Comparison of ENCODE assay signal across 2 cellular contexts in the genomic region with DNA sequence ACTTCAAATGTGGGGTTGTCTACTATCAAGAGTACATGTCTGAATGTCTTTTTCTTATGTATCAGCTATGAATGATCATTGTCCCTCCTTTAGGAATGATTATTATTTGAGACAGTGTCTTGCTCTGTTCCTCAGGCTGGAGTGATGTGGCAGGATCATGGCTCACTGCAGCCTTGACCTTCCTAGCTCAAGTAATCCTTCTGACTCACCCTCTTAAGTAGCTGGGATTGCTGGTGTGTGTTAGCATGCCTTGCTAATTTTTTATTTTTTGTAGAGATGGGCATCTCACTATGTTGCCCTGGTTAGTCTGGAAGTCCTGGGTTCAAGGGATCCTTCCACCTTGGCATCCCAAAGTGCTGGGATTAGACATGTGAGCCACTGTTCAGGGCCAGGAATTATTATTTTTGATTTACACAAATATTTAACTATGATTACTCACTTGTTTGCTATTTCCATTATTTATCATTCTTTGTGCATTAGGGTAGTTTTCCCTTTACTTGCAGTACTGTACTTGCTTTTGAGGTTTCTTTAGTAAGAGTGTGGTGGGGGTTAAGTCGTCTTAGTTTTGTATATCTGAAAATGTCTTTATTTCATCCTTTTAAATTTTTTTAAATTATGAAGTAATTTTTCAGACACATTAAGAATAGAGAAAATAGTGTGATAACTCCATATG.
TF ChIP-seq lines count a peak whose summit lies in the region.

No MANE protein-coding gene starts in this region.

TF ChIP-seq in A549, 52 proteins besides CTCF, POLR2A, EP300 and RAD21 (continued from another document):
- TF ChIP-seq, protein P1, sequence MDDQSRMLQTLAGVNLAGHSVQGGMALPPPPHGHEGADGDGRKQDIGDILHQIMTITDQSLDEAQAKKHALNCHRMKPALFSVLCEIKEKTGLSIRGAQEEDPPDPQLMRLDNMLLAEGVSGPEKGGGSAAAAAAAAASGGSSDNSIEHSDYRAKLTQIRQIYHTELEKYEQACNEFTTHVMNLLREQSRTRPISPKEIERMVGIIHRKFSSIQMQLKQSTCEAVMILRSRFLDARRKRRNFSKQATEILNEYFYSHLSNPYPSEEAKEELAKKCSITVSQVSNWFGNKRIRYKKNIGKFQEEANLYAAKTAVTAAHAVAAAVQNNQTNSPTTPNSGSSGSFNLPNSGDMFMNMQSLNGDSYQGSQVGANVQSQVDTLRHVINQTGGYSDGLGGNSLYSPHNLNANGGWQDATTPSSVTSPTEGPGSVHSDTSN (IDR thresholded peaks at IDR 0.05): no peak
- no peak for TF ChIP-seq MYC (IDR thresholded peaks at IDR 0.05; ENCODE audit: borderline replicate concordance, low read length)
- no peak for TF ChIP-seq HOXB13 (CRISPR knock-in tag; IDR thresholded peaks at IDR 0.05; ENCODE audit: low read depth)
- TF ChIP-seq, protein P2, sequence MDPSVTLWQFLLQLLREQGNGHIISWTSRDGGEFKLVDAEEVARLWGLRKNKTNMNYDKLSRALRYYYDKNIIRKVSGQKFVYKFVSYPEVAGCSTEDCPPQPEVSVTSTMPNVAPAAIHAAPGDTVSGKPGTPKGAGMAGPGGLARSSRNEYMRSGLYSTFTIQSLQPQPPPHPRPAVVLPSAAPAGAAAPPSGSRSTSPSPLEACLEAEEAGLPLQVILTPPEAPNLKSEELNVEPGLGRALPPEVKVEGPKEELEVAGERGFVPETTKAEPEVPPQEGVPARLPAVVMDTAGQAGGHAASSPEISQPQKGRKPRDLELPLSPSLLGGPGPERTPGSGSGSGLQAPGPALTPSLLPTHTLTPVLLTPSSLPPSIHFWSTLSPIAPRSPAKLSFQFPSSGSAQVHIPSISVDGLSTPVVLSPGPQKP (IDR thresholded peaks at IDR 0.05; ENCODE audit: low read depth, low read length): no peak
- no peak for TF ChIP-seq HEYL (CRISPR knock-in tag; IDR thresholded peaks at IDR 0.05)
- no peak for TF ChIP-seq MAX (IDR thresholded peaks at IDR 0.05)
- TF ChIP-seq HOXA7 (CRISPR knock-in tag; IDR thresholded peaks at IDR 0.05): no peak
- TF ChIP-seq, protein P3, sequence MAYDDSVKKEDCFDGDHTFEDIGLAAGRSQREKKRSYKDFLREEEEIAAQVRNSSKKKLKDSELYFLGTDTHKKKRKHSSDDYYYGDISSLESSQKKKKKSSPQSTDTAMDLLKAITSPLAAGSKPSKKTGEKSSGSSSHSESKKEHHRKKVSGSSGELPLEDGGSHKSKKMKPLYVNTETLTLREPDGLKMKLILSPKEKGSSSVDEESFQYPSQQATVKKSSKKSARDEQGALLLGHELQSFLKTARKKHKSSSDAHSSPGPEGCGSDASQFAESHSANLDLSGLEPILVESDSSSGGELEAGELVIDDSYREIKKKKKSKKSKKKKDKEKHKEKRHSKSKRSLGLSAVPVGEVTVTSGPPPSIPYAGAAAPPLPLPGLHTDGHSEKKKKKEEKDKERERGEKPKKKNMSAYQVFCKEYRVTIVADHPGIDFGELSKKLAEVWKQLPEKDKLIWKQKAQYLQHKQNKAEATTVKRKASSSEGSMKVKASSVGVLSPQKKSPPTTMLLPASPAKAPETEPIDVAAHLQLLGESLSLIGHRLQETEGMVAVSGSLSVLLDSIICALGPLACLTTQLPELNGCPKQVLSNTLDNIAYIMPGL (CRISPR knock-in tag; IDR thresholded peaks at IDR 0.05; ENCODE audit: borderline replicate concordance): no peak
- TF ChIP-seq ESRRA (IDR thresholded peaks at IDR 0.05; ENCODE audit: borderline replicate concordance, low read length): no peak
- no peak for TF ChIP-seq KDM5A (IDR thresholded peaks at IDR 0.05)
- TF ChIP-seq RCOR1 (IDR thresholded peaks at IDR 0.05; ENCODE audit: low read depth, low read length): no peak
- no peak for TF ChIP-seq GATA3 (IDR thresholded peaks at IDR 0.05; ENCODE audit: borderline replicate concordance)
- no peak for TF ChIP-seq EHF (CRISPR knock-in tag; IDR thresholded peaks at IDR 0.05)

TF ChIP-seq in GM23338, 12 proteins besides CTCF, POLR2A, EP300 and RAD21 (continued from another document):
- TF ChIP-seq, protein P4, sequence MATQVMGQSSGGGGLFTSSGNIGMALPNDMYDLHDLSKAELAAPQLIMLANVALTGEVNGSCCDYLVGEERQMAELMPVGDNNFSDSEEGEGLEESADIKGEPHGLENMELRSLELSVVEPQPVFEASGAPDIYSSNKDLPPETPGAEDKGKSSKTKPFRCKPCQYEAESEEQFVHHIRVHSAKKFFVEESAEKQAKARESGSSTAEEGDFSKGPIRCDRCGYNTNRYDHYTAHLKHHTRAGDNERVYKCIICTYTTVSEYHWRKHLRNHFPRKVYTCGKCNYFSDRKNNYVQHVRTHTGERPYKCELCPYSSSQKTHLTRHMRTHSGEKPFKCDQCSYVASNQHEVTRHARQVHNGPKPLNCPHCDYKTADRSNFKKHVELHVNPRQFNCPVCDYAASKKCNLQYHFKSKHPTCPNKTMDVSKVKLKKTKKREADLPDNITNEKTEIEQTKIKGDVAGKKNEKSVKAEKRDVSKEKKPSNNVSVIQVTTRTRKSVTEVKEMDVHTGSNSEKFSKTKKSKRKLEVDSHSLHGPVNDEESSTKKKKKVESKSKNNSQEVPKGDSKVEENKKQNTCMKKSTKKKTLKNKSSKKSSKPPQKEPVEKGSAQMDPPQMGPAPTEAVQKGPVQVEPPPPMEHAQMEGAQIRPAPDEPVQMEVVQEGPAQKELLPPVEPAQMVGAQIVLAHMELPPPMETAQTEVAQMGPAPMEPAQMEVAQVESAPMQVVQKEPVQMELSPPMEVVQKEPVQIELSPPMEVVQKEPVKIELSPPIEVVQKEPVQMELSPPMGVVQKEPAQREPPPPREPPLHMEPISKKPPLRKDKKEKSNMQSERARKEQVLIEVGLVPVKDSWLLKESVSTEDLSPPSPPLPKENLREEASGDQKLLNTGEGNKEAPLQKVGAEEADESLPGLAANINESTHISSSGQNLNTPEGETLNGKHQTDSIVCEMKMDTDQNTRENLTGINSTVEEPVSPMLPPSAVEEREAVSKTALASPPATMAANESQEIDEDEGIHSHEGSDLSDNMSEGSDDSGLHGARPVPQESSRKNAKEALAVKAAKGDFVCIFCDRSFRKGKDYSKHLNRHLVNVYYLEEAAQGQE (IDR thresholded peaks at IDR 0.05; ENCODE audit: unreplicated experiment): no peak
- TF ChIP-seq POLR2AphosphoS5 (IDR thresholded peaks at IDR 0.05; ENCODE audit: low read depth): no peak
- no peak for TF ChIP-seq ETS1 (IDR thresholded peaks at IDR 0.05)
- TF ChIP-seq, protein P5, sequence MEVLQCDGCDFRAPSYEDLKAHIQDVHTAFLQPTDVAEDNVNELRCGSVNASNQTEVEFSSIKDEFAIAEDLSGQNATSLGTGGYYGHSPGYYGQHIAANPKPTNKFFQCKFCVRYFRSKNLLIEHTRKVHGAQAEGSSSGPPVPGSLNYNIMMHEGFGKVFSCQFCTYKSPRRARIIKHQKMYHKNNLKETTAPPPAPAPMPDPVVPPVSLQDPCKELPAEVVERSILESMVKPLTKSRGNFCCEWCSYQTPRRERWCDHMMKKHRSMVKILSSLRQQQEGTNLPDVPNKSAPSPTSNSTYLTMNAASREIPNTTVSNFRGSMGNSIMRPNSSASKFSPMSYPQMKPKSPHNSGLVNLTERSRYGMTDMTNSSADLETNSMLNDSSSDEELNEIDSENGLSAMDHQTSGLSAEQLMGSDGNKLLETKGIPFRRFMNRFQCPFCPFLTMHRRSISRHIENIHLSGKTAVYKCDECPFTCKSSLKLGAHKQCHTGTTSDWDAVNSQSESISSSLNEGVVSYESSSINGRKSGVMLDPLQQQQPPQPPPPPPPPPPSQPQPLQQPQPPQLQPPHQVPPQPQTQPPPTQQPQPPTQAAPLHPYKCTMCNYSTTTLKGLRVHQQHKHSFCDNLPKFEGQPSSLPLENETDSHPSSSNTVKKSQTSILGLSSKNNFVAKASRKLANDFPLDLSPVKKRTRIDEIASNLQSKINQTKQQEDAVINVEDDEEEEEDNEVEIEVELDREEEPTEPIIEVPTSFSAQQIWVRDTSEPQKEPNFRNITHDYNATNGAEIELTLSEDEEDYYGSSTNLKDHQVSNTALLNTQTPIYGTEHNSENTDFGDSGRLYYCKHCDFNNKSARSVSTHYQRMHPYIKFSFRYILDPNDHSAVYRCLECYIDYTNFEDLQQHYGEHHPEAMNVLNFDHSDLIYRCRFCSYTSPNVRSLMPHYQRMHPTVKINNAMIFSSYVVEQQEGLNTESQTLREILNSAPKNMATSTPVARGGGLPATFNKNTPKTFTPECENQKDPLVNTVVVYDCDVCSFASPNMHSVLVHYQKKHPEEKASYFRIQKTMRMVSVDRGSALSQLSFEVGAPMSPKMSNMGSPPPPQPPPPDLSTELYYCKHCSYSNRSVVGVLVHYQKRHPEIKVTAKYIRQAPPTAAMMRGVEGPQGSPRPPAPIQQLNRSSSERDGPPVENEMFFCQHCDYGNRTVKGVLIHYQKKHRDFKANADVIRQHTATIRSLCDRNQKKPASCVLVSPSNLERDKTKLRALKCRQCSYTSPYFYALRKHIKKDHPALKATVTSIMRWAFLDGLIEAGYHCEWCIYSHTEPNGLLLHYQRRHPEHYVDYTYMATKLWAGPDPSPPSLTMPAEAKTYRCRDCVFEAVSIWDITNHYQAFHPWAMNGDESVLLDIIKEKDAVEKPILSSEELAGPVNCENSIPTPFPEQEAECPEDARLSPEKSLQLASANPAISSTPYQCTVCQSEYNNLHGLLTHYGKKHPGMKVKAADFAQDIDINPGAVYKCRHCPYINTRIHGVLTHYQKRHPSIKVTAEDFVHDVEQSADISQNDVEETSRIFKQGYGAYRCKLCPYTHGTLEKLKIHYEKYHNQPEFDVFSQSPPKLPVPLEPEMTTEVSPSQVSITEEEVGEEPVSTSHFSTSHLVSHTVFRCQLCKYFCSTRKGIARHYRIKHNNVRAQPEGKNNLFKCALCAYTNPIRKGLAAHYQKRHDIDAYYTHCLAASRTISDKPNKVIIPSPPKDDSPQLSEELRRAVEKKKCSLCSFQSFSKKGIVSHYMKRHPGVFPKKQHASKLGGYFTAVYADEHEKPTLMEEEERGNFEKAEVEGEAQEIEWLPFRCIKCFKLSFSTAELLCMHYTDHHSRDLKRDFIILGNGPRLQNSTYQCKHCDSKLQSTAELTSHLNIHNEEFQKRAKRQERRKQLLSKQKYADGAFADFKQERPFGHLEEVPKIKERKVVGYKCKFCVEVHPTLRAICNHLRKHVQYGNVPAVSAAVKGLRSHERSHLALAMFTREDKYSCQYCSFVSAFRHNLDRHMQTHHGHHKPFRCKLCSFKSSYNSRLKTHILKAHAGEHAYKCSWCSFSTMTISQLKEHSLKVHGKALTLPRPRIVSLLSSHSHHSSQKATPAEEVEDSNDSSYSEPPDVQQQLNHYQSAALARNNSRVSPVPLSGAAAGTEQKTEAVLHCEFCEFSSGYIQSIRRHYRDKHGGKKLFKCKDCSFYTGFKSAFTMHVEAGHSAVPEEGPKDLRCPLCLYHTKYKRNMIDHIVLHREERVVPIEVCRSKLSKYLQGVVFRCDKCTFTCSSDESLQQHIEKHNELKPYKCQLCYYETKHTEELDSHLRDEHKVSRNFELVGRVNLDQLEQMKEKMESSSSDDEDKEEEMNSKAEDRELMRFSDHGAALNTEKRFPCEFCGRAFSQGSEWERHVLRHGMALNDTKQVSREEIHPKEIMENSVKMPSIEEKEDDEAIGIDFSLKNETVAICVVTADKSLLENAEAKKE (CRISPR knock-in tag; IDR thresholded peaks at IDR 0.05): no peak
- TF ChIP-seq JUNB (IDR thresholded peaks at IDR 0.05; ENCODE audit: unreplicated experiment): no peak
- TF ChIP-seq STAT1 (IDR thresholded peaks at IDR 0.05; ENCODE audit: unreplicated experiment): no peak
- no peak for TF ChIP-seq EZH2 (IDR thresholded peaks at IDR 0.05; ENCODE audit: low read depth, unreplicated experiment)
- no peak for TF ChIP-seq CREB1 (CRISPR knock-in tag; IDR thresholded peaks at IDR 0.05; ENCODE audit: low read depth)
- TF ChIP-seq ZNF331 (CRISPR knock-in tag; IDR thresholded peaks at IDR 0.05; ENCODE audit: low read depth): no peak
- TF ChIP-seq ZNF114 (CRISPR knock-in tag; IDR thresholded peaks at IDR 0.05): no peak
